ENCODE assay signal across 10 cellular contexts in the genomic region with DNA sequence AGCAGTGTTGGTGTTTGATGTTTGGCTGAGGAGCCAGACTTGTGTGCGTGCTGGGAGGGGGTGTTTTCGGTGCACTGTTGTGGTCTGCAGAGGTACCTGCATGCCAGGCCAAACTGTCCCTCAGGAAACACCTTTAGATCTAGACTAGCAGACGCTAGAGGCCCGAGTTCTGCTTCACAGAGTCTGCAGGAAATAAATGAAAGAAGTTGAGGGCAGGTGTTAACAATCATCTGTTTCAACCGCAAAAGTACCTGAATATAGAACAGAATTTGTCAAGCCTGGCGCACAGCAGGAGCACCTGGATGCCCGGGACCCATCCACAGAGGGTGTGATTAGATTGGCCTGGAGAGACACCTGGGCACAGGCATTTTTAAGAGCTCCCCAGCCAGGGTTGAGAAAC. TPM values are rescaled to one million over a fixed set of nuclear protein-coding genes. Genes with fewer than 3 reads are reported as not detected.
A peak's percentile ranks its signal among the peaks of the same experiment; 100 is the strongest.
DNase-seq lines count a peak whose midpoint lies in the region; ATAC-seq lines count a peak whose summit lies in the region.
"Had no signal": no experiment of that assay in that cellular context is flagged by ENCODE, and none has a peak within 500 bp of the region (broad histone marks: within the 10 kb centered on the region; RNA-seq: fewer than 3 reads in every experiment).

No MANE protein-coding gene starts in this region.

- peaks cover 15% of the 10 kb centered on the region for H3K4me1 Mint-ChIP-seq in activated naive CD8-positive, alpha-beta T cell treated with anti-CD3 and anti-CD28 coated beads, Interleukin-2, amount 10 ng/mL, durations not matched to agents 7 days and 5 days

- H3K27me3 Mint-ChIP-seq in activated naive CD8-positive, alpha-beta T cell treated with anti-CD3 and anti-CD28 coated beads, Interleukin-2, amount 10 ng/mL, durations not matched to agents 7 days and 5 days, result no peaks in the 10 kb centered on the region

- H3K4me1 ChIP-seq in right cardiac atrium (ENCODE audit: control insufficient read depth, insufficient read depth, low read length), result no peaks in the 10 kb centered on the region

- H3K4me3 Mint-ChIP-seq in activated naive CD8-positive, alpha-beta T cell treated with anti-CD3 and anti-CD28 coated beads, Interleukin-2, amount 10 ng/mL, durations not matched to agents 7 days and 5 days, result peak overlapping the region; percentile 3
- H3K4me3 Mint-ChIP-seq: type B pancreatic cell had no signal

- 75% methylated on average over 7 of the region's 7 CpGs for WGBS in right cardiac atrium

- ATAC-seq in GM18502 (IDR thresholded peaks at IDR 0.05; ENCODE audit: poor library complexity, unreplicated experiment), result peak; percentile 56
- ATAC-seq in GM21390 (IDR thresholded peaks at IDR 0.05; ENCODE audit: unreplicated experiment), result peak; percentile 48
- peak; percentile 42 for ATAC-seq in HG03342 (IDR thresholded peaks at IDR 0.05; ENCODE audit: unreplicated experiment)
- peak; percentile 70 for ATAC-seq in activated naive CD8-positive, alpha-beta T cell treated with anti-CD3 and anti-CD28 coated beads, Interleukin-2, amount 10 ng/mL, durations not matched to agents 7 days and 5 days (ENCODE audit: low read depth)
- no peak for ATAC-seq in right cardiac atrium

- H3K27me3 ChIP-seq in right cardiac atrium (ENCODE audit: control insufficient read depth, insufficient read depth), result no peaks in the 10 kb centered on the region

- intact Hi-C loops in right cardiac atrium (cut with DNase I), result no loop called here

- POLR2A ChIA-PET in activated naive CD8-positive, alpha-beta T cell treated with anti-CD3 and anti-CD28 coated beads, Interleukin-2, amount 10 ng/mL, durations not matched to agents 7 days and 5 days (lab: Charles Lee), result no interaction called here

- no peak overlapping the region for H3K4me3 ChIP-seq in right cardiac atrium (ENCODE audit: low read length)

- no peak overlapping the region for H3K27ac ChIP-seq in right cardiac atrium (ENCODE audit: low read length)

- H3K9me3 ChIP-seq in right cardiac atrium (ENCODE audit: control insufficient read depth, low read length), result no peaks in the 10 kb centered on the region

- H3K9me3 Mint-ChIP-seq in activated naive CD8-positive, alpha-beta T cell treated with anti-CD3 and anti-CD28 coated beads, Interleukin-2, amount 10 ng/mL, durations not matched to agents 7 days and 5 days, result peaks cover 4% of the 10 kb centered on the region

- H3K27ac Mint-ChIP-seq in activated naive CD8-positive, alpha-beta T cell treated with anti-CD3 and anti-CD28 coated beads, Interleukin-2, amount 10 ng/mL, durations not matched to agents 7 days and 5 days, result peak overlapping the region; percentile 65
- H3K27ac Mint-ChIP-seq: type B pancreatic cell had no signal

- no peaks in the 10 kb centered on the region for H3K36me3 Mint-ChIP-seq in activated naive CD8-positive, alpha-beta T cell treated with anti-CD3 and anti-CD28 coated beads, Interleukin-2, amount 10 ng/mL, durations not matched to agents 7 days and 5 days
- H3K36me3 Mint-ChIP-seq: type B pancreatic cell had no signal

- no peak for DNase-seq in activated naive CD8-positive, alpha-beta T cell treated with anti-CD3 and anti-CD28 coated beads, Interleukin-2, amount 10 ng/mL, durations not matched to agents 7 days and 5 days
- DNase-seq in NCI-H1930 (lab: John Stamatoyannopoulos, UW) (no peak), right cardiac atrium (no peak), MV-4-11 (lab: John Stamatoyannopoulos, UW) (no peak), NK-92 (lab: John Stamatoyannopoulos, UW; ENCODE audit: unreplicated experiment) (no peak)
- DNase-seq: NCI-H1092 treated with DMSO at 0.1 percent for 48 hours had no signal

RNA-seq across cellular contexts. Expression of gene REL, which starts 40.5 kb away (rescaled TPM):
- total RNA-seq in activated naive CD8-positive, alpha-beta T cell treated with anti-CD3 and anti-CD28 coated beads, Interleukin-2, amount 10 ng/mL, durations not matched to agents 7 days and 5 days, result 10 to 100 TPM; 27.9 to 28.8 TPM
- 1 to 10 TPM; 5.7 to 8.0 (median 6.4) TPM for total RNA-seq in right cardiac atrium
- 1.8 TPM for polyA plus RNA-seq in right cardiac atrium

Comparison
In these comparisons a context has a peak if more than half of its experiments do, and no peak if none do; other contexts are left out.
1. ATAC-seq: peak in GM18502 (single experiment), GM21390 (single experiment), HG03342 (single experiment) and activated naive CD8-positive, alpha-beta T cell treated with anti-CD3 and anti-CD28 coated beads, Interleukin-2, amount 10 ng/mL, durations not matched to agents 7 days and 5 days (single experiment); none in right cardiac atrium (0 of 2).